Comparison of ENCODE assay signal across 23 cellular contexts in genomic region chr3:65042675-65043074, GRCh38.
A peak's percentile ranks its signal among the peaks of the same experiment; 100 is the strongest.
DNase-seq lines count a peak whose midpoint lies in the region; ATAC-seq, FAIRE-seq and TF ChIP-seq lines count a peak whose summit lies in the region.
"Had no signal": no experiment of that assay in that cellular context is flagged by ENCODE, and none has a peak within 500 bp of the region (broad histone marks: within the 10 kb centered on the region; RNA-seq: fewer than 3 reads in every experiment).

No MANE protein-coding gene starts in this region.

- TF ChIP-seq CTCF in K562 (IDR thresholded peaks at IDR 0.05 in 2 of 3, conservative IDR thresholded peaks at IDR 0.05 in 1 of 3; ENCODE audit: insufficient read depth in 2 of 3, low read depth in 1 of 3, low read length in 3 of 3) (no peak), heart left ventricle (IDR thresholded peaks at IDR 0.05) (no peak)

- H3K79me2 ChIP-seq in K562 (ENCODE audit: control insufficient read depth, insufficient read depth, low read length): no peaks in the 10 kb centered on the region

- H3K36me3 ChIP-seq in K562 (ENCODE audit: control insufficient read depth, insufficient read depth, low read length): no peaks in the 10 kb centered on the region
- H3K36me3 ChIP-seq in heart left ventricle: no peaks in the 10 kb centered on the region
- H3K36me3 ChIP-seq: BE2C had no signal

- H3K4me1 ChIP-seq in K562 (replicated peaks in 1 of 2; ENCODE audit: control insufficient read depth in 2 of 2, insufficient read depth in 2 of 2, low read length in 2 of 2) (peaks cover 5 to 24% of the 10 kb centered on the region in 2 experiments; a peak in 3 of 5 replicates), heart left ventricle (no peaks in the 10 kb centered on the region)

- no peak overlapping the region for H3K27ac ChIP-seq in K562 (ENCODE audit: extremely low read depth, low read depth, low read length)
- H3K27ac ChIP-seq in heart left ventricle: no peak overlapping the region
- H3K27ac ChIP-seq: GM23248 had no signal

- TF ChIP-seq EP300 in K562 (IDR thresholded peaks at IDR 0.05; ENCODE audit: low read length): peak; percentile 5; the same call in 1 of the 2 replicates

- intact Hi-C loops in K562 (cut with micrococcal nuclease) (no loop called here), heart left ventricle (cut with DNase I) (no loop called here)

- FAIRE-seq in K562 (lab: Jason Lieb, UNC): no peak
- FAIRE-seq: A204.1, GM12878, GM19239 had no signal

- no TSS peak for BruUV-seq in K562 (replicated peaks; lab: Mats Ljungman, UMichigan)

- no peak overlapping the region for H2AFZ ChIP-seq in K562 (ENCODE audit: low read depth, low read length)
- H2AFZ ChIP-seq: GM23248 had no signal

- no peaks in the 10 kb centered on the region for H3K27me3 ChIP-seq in K562 (ENCODE audit: control insufficient read depth in 2 of 2, insufficient read depth in 2 of 2, low read length in 2 of 2)
- H3K27me3 ChIP-seq in heart left ventricle: no peaks in the 10 kb centered on the region
- H3K27me3 ChIP-seq: BE2C had no signal

- H3K9me3 ChIP-seq in K562 (replicated peaks; ENCODE audit: control insufficient read depth, insufficient read depth, low read depth, low read length) (peaks cover 6% of the 10 kb centered on the region), heart left ventricle (peaks cover 0 to 22% (median 0%) of the 10 kb centered on the region in 12 donors)
- H3K9me3 ChIP-seq: BE2C had no signal

- H3K4me2 ChIP-seq in K562 (ENCODE audit: insufficient read depth, low read length): no peak overlapping the region

- WGBS in K562 (ENCODE audit: insufficient coverage, low coverage, missing lambda C conversion rate): 13% methylated on average over 3 of the region's 3 CpGs
- WGBS in heart left ventricle, 4 donors: 70 to 74% (median 73%) methylated on average over 3 of the region's 3 CpGs

- H3K9ac ChIP-seq in K562 (ENCODE audit: insufficient read depth in 1 of 2, low read depth in 2 of 2, low read length in 2 of 2): no peak overlapping the region
- H3K9ac ChIP-seq: GM23248 had no signal

- in situ Hi-C loops in K562 (cut with MboI): no loop called here

- POLR2A ChIA-PET in HEK293T (lab: Yijun Ruan, JAX): interaction anchor here (0.6 kb wide), 1 partner anchor 142 kb away, joined by 3 read pairs; no protein-coding TSS in a partner anchor
- POLR2A ChIA-PET in K562 (lab: Yijun Ruan, JAX): interaction anchor here (1.2 kb wide), 1 partner anchor 12 kb away, joined by 3 read pairs; no protein-coding TSS in a partner anchor

- H4K20me1 ChIP-seq in K562 (replicated peaks; ENCODE audit: control insufficient read depth, insufficient read depth, low read length): no peaks in the 10 kb centered on the region

- H3K4me3 ChIP-seq in K562 (no peak overlapping the region), heart left ventricle (no peak overlapping the region)
- H3K4me3 ChIP-seq: GM12878, GM23248 had no signal

- TF ChIP-seq POLR2A in K562 (conservative IDR thresholded peaks at IDR 0.05) (no peak), heart left ventricle (IDR thresholded peaks at IDR 0.05) (no peak)

- DNase-seq in HEK293T (ENCODE audit: extremely low spot score) (no peak), NCI-H226 (peak; percentile 61), K562 (ENCODE audit: extremely low read depth in 1 of 4, low spot score in 3 of 4) (no peak), heart left ventricle (no peak), superior temporal gyrus (ENCODE audit: extremely low spot score) (no peak)
- no peak for DNase-seq in activated CD4-positive, alpha-beta T cell treated with anti-CD3 and anti-CD28 coated beads for 1 hour
- DNase-seq: ACHN; BE2C; C1 segment of cervical spinal cord; CD4-positive, CD25-positive, alpha-beta regulatory T cell; CD8-positive, alpha-beta memory T cell; COR-L47; DMS 273 treated with DMSO at 0.1 percent for 48 hours; DMS53; DND-41; EL; GM23248; H7 had no signal

- TF ChIP-seq RAD21 in K562 (CRISPR knock-in tag; conservative IDR thresholded peaks at IDR 0.05 in 1 of 2, IDR thresholded peaks at IDR 0.05 in 1 of 2): no peak

- ATAC-seq in K562 (no peak), heart left ventricle (no peak), GM18868 (IDR thresholded peaks at IDR 0.05; ENCODE audit: unreplicated experiment) (no peak)
- ATAC-seq: GM12878, HCT116 had no signal

- CTCF ChIA-PET in HEK293T (lab: Yijun Ruan, JAX) (no interaction called here), K562 (lab: Yijun Ruan, JAX; ENCODE audit: low intra/inter-chr PET ratio) (no interaction called here)

- H3K9me1 ChIP-seq in K562 (ENCODE audit: control insufficient read depth, insufficient read depth, low read length): no peaks in the 10 kb centered on the region

TF ChIP-seq in HEK293T, 16 proteins besides CTCF, POLR2A, EP300 and RAD21:
- TF ChIP-seq FOXM1 (IDR thresholded peaks at IDR 0.05; ENCODE audit: borderline replicate concordance) (no peak), L3MBTL2 (conservative IDR thresholded peaks at IDR 0.05) (no peak), SP1 (IDR thresholded peaks at IDR 0.05) (no peak), ZNF384 (IDR thresholded peaks at IDR 0.05) (no peak), FOXA1 (IDR thresholded peaks at IDR 0.05) (no peak), TARDBP (IDR thresholded peaks at IDR 0.05) (no peak), HDGF (IDR thresholded peaks at IDR 0.05; ENCODE audit: borderline replicate concordance) (no peak), FOXK2 (IDR thresholded peaks at IDR 0.05) (no peak), CTBP1 (IDR thresholded peaks at IDR 0.05; ENCODE audit: borderline replicate concordance) (peak; percentile 44; the same call in 1 of the 2 replicates), ARNT (IDR thresholded peaks at IDR 0.05) (no peak), SUZ12 (IDR thresholded peaks at IDR 0.05) (no peak), LEF1 (IDR thresholded peaks at IDR 0.05; ENCODE audit: borderline replicate concordance) (no peak), ELF4 (IDR thresholded peaks at IDR 0.05) (no peak), BHLHE40 (IDR thresholded peaks at IDR 0.05; ENCODE audit: borderline replicate concordance) (no peak), PKNOX1 (IDR thresholded peaks at IDR 0.05) (peak; percentile 91), NFRKB (IDR thresholded peaks at IDR 0.05) (no peak)

TF ChIP-seq in K562, 482 proteins besides CTCF, POLR2A, EP300 and RAD21:
- TF ChIP-seq JUND (IDR thresholded peaks at IDR 0.05; ENCODE audit: borderline replicate concordance, low read depth, low read length) (no peak), JUND (tag; IDR thresholded peaks at IDR 0.05; ENCODE audit: borderline replicate concordance, low read depth, low read length) (no peak), PHF20 (IDR thresholded peaks at IDR 0.05; ENCODE audit: partially characterized antibody) (no peak), ARID1B (IDR thresholded peaks at IDR 0.05) (0 out of 2 replicates have a peak, but pooled peaks have one; percentile 18), ZC3H8 (IDR thresholded peaks at IDR 0.05) (no peak), MEIS2 (IDR thresholded peaks at IDR 0.05; ENCODE audit: partially characterized antibody) (peak; percentile 90), NFE2L1 (tag; IDR thresholded peaks at IDR 0.05; ENCODE audit: borderline replicate concordance, low read depth) (no peak), SOX6 (IDR thresholded peaks at IDR 0.05) (0 out of 2 replicates have a peak, but pooled peaks have one; percentile 37), ZFP36 (IDR thresholded peaks at IDR 0.05; ENCODE audit: low read depth, low read length, partially characterized antibody) (no peak), OTX1 (CRISPR knock-in tag; IDR thresholded peaks at IDR 0.05) (no peak), PBX2 (CRISPR knock-in tag; IDR thresholded peaks at IDR 0.05; ENCODE audit: low read depth) (no peak), PBX2 (tag; conservative IDR thresholded peaks at IDR 0.05; ENCODE audit: low read depth) (peak; percentile 87), MECOM (CRISPR knock-in tag; IDR thresholded peaks at IDR 0.05) (peak; percentile 65; the same call in 1 of the 2 replicates), PKNOX1 (IDR thresholded peaks at IDR 0.05) (peak; percentile 82)
